9 cellular contexts compared by ENCODE assay signal in genomic region chr20:58246346-58246745, GRCh38. TPM values are rescaled to one million over a fixed set of nuclear protein-coding genes. Genes with fewer than 3 reads are reported as not detected.
A peak's percentile ranks its signal among the peaks of the same experiment; 100 is the strongest.
DNase-seq lines count a peak whose midpoint lies in the region; ATAC-seq and TF ChIP-seq lines count a peak whose summit lies in the region.
"Had no signal": no experiment of that assay in that cellular context is flagged by ENCODE, and none has a peak within 500 bp of the region (broad histone marks: within the 10 kb centered on the region; RNA-seq: fewer than 3 reads in every experiment).

No MANE protein-coding gene starts in this region.

- H3K4me3 ChIP-seq in HFF-Myc (replicated peaks; ENCODE audit: low read depth, low read length) (no peak overlapping the region), adrenal gland (no peak overlapping the region), kidney epithelial cell (ENCODE audit: low read depth, low read length) (no peak overlapping the region), upper lobe of left lung (no peak overlapping the region)

- ATAC-seq in HG03025 (IDR thresholded peaks at IDR 0.05; ENCODE audit: low FRiP score, unreplicated experiment) (no peak), upper lobe of left lung (ENCODE audit: low FRiP score in 2 of 2) (no peak)

- no peaks in the 10 kb centered on the region for H3K4me1 ChIP-seq in adrenal gland (replicated peaks in 1 of 2)
- no peaks in the 10 kb centered on the region for H3K4me1 ChIP-seq in upper lobe of left lung

- DNase-seq in AG09319 (ENCODE audit: extremely low read depth, low read depth) (no peak), HFF-Myc (ENCODE audit: extremely low read depth, low read depth) (no peak), adrenal gland (peak in 1 of 7 donors; percentile 26), kidney epithelial cell (ENCODE audit: low read depth) (no peak), HCEC 1CT (no peak), upper lobe of left lung (no peak)
- no peak for DNase-seq in stimulated activated CD4-positive, alpha-beta T cell treated with anti-CD3 and anti-CD28 coated beads, Interleukin-1b, Interleukin-23, amount 100 ng/mL, for 48 hours

- H3K27me3 ChIP-seq in adrenal gland: no peaks in the 10 kb centered on the region
- no peaks in the 10 kb centered on the region for H3K27me3 ChIP-seq in kidney epithelial cell (ENCODE audit: control insufficient read depth, insufficient read depth, low read length)
- H3K27me3 ChIP-seq in upper lobe of left lung: no peaks in the 10 kb centered on the region

- intact Hi-C loops in adrenal gland (cut with DNase I): no loop called here

- H3K36me3 ChIP-seq in adrenal gland (replicated peaks in 1 of 2) (peaks cover 0 to 57% of the 10 kb centered on the region in 2 donors), kidney epithelial cell (ENCODE audit: control insufficient read depth, insufficient read depth, low read length) (peaks cover 4% of the 10 kb centered on the region), upper lobe of left lung (peaks cover 7 to 96% (median 37%) of the 10 kb centered on the region in 4 donors)

- 79 to 84% (median 80%) methylated on average over 9 of the region's 9 CpGs for WGBS in adrenal gland, 4 donors
- 61 to 75% methylated on average over 9 of the region's 9 CpGs for WGBS in upper lobe of left lung, 2 donors

- no peak for TF ChIP-seq EP300 in upper lobe of left lung (IDR thresholded peaks at IDR 0.05)

- TF ChIP-seq CTCF in AG09319 (IDR thresholded peaks at IDR 0.05; ENCODE audit: low read depth, low read length): peak; percentile 22
- TF ChIP-seq CTCF in HFF-Myc (IDR thresholded peaks at IDR 0.05; ENCODE audit: low read depth, low read length, missing control alignments): peak; percentile 40
- peak in 4 of 6 experiments; percentile 14 to 24 (median 22) for TF ChIP-seq CTCF in adrenal gland (IDR thresholded peaks at IDR 0.05)
- peak; percentile 29 for TF ChIP-seq CTCF in kidney epithelial cell (IDR thresholded peaks at IDR 0.05; ENCODE audit: insufficient read depth, low read length, poor library complexity, severe bottlenecking)
- TF ChIP-seq CTCF in upper lobe of left lung (IDR thresholded peaks at IDR 0.05): peak in 2 of 6 experiments; percentile 12 to 20

- H3K9me3 ChIP-seq in adrenal gland (replicated peaks in 1 of 3) (no peaks in the 10 kb centered on the region), upper lobe of left lung (no peaks in the 10 kb centered on the region)

- no peak overlapping the region for H3K27ac ChIP-seq in adrenal gland
- no peak overlapping the region for H3K27ac ChIP-seq in upper lobe of left lung

- TF ChIP-seq POLR2A in adrenal gland (IDR thresholded peaks at IDR 0.05): no peak
- no peak for TF ChIP-seq POLR2A in upper lobe of left lung (IDR thresholded peaks at IDR 0.05)

RNA-seq across cellular contexts. Expression of gene ANKRD60, which starts 17.9 kb away (rescaled TPM):
- not detected for total RNA-seq in adrenal gland
- not detected for polyA plus RNA-seq in adrenal gland
- total RNA-seq in kidney epithelial cell: not detected in 2 replicates
- total RNA-seq in upper lobe of left lung: not detected
- total RNA-seq: skeletal muscle tissue had no signal
